ENCODE assay signal across 1 cellular context in the genomic region with DNA sequence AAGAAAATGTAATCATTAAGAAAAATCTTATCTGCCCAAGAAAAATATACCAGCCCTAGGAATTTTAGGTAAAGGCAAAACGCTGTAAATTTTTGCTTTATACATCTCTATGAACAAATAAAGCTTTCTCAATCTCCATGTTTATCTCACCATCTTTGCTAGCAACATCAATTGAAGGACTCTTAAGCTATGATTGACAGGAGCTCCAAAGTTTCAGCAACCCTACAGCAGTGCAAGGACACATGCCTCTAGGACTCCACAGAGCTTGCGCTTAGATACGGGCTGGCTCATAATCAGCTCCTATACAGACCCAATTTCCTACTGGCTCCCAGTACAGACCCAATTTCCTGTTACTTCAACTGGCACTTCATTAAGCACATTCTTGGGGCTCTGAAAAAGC.
TF ChIP-seq lines count a peak whose summit lies in the region.

No MANE protein-coding gene starts in this region.

TF ChIP-seq in HepG2, 621 proteins besides CTCF, POLR2A, EP300 and RAD21 (continued from another document):
- TF ChIP-seq, protein P1, sequence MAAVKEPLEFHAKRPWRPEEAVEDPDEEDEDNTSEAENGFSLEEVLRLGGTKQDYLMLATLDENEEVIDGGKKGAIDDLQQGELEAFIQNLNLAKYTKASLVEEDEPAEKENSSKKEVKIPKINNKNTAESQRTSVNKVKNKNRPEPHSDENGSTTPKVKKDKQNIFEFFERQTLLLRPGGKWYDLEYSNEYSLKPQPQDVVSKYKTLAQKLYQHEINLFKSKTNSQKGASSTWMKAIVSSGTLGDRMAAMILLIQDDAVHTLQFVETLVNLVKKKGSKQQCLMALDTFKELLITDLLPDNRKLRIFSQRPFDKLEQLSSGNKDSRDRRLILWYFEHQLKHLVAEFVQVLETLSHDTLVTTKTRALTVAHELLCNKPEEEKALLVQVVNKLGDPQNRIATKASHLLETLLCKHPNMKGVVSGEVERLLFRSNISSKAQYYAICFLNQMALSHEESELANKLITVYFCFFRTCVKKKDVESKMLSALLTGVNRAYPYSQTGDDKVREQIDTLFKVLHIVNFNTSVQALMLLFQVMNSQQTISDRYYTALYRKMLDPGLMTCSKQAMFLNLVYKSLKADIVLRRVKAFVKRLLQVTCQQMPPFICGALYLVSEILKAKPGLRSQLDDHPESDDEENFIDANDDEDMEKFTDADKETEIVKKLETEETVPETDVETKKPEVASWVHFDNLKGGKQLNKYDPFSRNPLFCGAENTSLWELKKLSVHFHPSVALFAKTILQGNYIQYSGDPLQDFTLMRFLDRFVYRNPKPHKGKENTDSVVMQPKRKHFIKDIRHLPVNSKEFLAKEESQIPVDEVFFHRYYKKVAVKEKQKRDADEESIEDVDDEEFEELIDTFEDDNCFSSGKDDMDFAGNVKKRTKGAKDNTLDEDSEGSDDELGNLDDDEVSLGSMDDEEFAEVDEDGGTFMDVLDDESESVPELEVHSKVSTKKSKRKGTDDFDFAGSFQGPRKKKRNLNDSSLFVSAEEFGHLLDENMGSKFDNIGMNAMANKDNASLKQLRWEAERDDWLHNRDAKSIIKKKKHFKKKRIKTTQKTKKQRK (IDR thresholded peaks at IDR 0.05; ENCODE audit: low read length) = no peak
- TF ChIP-seq ZNF644 (CRISPR knock-in tag; IDR thresholded peaks at IDR 0.05; ENCODE audit: low read depth) (no peak), GATAD2A (CRISPR knock-in tag; IDR thresholded peaks at IDR 0.05) (no peak), ZBTB20 (CRISPR knock-in tag; IDR thresholded peaks at IDR 0.05; ENCODE audit: borderline replicate concordance, low read depth) (no peak), TBX3 (IDR thresholded peaks at IDR 0.05; ENCODE audit: borderline replicate concordance) (no peak), DR1 (CRISPR knock-in tag; IDR thresholded peaks at IDR 0.05) (no peak), ZNF326 (CRISPR knock-in tag; IDR thresholded peaks at IDR 0.05; ENCODE audit: borderline replicate concordance) (no peak)
- TF ChIP-seq, protein P2, sequence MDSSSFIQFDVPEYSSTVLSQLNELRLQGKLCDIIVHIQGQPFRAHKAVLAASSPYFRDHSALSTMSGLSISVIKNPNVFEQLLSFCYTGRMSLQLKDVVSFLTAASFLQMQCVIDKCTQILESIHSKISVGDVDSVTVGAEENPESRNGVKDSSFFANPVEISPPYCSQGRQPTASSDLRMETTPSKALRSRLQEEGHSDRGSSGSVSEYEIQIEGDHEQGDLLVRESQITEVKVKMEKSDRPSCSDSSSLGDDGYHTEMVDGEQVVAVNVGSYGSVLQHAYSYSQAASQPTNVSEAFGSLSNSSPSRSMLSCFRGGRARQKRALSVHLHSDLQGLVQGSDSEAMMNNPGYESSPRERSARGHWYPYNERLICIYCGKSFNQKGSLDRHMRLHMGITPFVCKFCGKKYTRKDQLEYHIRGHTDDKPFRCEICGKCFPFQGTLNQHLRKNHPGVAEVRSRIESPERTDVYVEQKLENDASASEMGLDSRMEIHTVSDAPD (CRISPR knock-in tag; IDR thresholded peaks at IDR 0.05) = no peak
- TF ChIP-seq, protein P3, sequence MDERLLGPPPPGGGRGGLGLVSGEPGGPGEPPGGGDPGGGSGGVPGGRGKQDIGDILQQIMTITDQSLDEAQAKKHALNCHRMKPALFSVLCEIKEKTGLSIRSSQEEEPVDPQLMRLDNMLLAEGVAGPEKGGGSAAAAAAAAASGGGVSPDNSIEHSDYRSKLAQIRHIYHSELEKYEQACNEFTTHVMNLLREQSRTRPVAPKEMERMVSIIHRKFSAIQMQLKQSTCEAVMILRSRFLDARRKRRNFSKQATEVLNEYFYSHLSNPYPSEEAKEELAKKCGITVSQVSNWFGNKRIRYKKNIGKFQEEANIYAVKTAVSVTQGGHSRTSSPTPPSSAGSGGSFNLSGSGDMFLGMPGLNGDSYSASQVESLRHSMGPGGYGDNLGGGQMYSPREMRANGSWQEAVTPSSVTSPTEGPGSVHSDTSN (CRISPR knock-in tag; IDR thresholded peaks at IDR 0.05) = peak; percentile 67; the same call in 1 of the 2 replicates
- TF ChIP-seq, protein P4, sequence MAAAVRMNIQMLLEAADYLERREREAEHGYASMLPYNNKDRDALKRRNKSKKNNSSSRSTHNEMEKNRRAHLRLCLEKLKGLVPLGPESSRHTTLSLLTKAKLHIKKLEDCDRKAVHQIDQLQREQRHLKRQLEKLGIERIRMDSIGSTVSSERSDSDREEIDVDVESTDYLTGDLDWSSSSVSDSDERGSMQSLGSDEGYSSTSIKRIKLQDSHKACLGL (CRISPR knock-in tag; IDR thresholded peaks at IDR 0.05) = no peak
TF ChIP-seq in HepG2: peak in this region for 2.
